ENCODE assay signal across 9 cellular contexts in the genomic region with DNA sequence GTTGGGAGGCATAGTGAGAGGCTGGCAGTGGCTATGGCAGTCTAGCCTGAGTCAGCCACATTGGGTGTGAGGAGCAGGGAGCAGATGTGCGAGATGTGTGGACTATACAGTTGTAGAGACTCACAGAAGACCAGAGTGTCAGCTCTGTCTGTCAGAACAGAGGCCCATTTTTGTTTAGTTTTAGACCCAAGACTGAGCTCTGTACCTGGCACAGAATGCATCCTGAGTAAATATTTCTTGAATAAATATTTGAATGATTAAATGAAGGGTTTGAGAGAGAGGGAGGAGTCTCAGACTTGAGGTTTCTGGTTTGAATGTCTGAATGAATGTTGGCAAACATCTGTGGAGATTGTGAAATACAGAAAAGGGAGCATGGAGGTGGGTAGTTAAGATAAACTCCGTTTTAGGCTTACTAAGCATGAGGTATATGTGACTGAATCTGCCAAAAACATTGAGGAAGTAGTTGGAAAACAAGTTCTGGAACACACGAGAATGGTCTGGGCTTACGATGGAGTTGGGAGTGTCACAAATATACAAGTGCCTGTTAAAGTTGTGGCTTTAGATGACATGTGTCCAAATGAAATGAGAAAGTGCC. TPM values are rescaled to one million over a fixed set of nuclear protein-coding genes. Genes with fewer than 3 reads are reported as not detected.
DNase-seq lines count a peak whose midpoint lies in the region; ATAC-seq, FAIRE-seq and TF ChIP-seq lines count a peak whose summit lies in the region.
"Had no signal": no experiment of that assay in that cellular context is flagged by ENCODE, and none has a peak within 500 bp of the region (broad histone marks: within the 10 kb centered on the region; RNA-seq: fewer than 3 reads in every experiment).

No MANE protein-coding gene starts in this region.

- FAIRE-seq in GM12878 (lab: Jason Lieb, UNC): no peak

- TF ChIP-seq RAD21 in GM12878 (IDR thresholded peaks at IDR 0.05; ENCODE audit: insufficient read depth, low read depth, low read length): no peak

- peaks cover 68% of the 10 kb centered on the region for H3K79me2 ChIP-seq in GM12878 (ENCODE audit: control insufficient read depth, insufficient read depth, low read length)

- CTCF ChIA-PET in GM12878 (lab: Yijun Ruan, JAX): interaction anchor here (0.7 to 1.6 kb wide), 4 partner anchors 22 to 324 kb away, joined by 3 to 4 read pairs (median 4); no protein-coding TSS in a partner anchor

- in situ Hi-C loops in GM12878 (cut with MboI): no loop called here

- TF ChIP-seq POLR2A in GM12878 (IDR thresholded peaks at IDR 0.05; ENCODE audit: low read depth, low read length): no peak

- peaks cover 4% of the 10 kb centered on the region; the same call in 1 of the 2 replicates for H4K20me1 ChIP-seq in GM12878 (ENCODE audit: control insufficient read depth, insufficient read depth)

- H3K4me3 ChIP-seq in AG09309 (ENCODE audit: control insufficient read depth, low read depth, low read length): no peak overlapping the region
- 0 out of 2 replicates have a peak overlapping the region, but pooled peaks have one; percentile 15 for H3K4me3 ChIP-seq in GM12878
- H3K4me3 ChIP-seq: heart left ventricle had no signal

- BruUV-seq in GM12878 (replicated peaks; lab: Mats Ljungman, UMichigan): no TSS peak

- no peak for TF ChIP-seq EP300 in GM12878 (IDR thresholded peaks at IDR 0.05; ENCODE audit: borderline replicate concordance in 1 of 2, control insufficient read depth in 1 of 2, low read depth in 2 of 2, low read length in 2 of 2)

- TF ChIP-seq CTCF in AG09309 (IDR thresholded peaks at IDR 0.05; ENCODE audit: control insufficient read depth, insufficient read depth, low read depth, low read length, missing control alignments) (no peak), GM12878 (IDR thresholded peaks at IDR 0.05 in 2 of 3, conservative IDR thresholded peaks at IDR 0.05 in 1 of 3; ENCODE audit: control insufficient read depth in 2 of 3, extremely low read depth in 1 of 3, insufficient read depth in 1 of 3, low read depth in 3 of 3, low read length in 3 of 3) (no peak)

- POLR2A ChIA-PET in GM12878 (lab: Charles Lee): interaction anchor here (1.5 kb wide), 1 partner anchor 24 kb away, joined by 3 read pairs; no protein-coding TSS in a partner anchor

- RAD21 ChIA-PET in GM12878 (lab: Charles Lee; ENCODE audit: unreplicated experiment): interaction anchor here (0.6 kb wide), 1 partner anchor 15 kb away, joined by 3 read pairs; no protein-coding TSS in a partner anchor

- WGBS in GM12878 (ENCODE audit: insufficient coverage, insufficient replicate concordance, low lambda C conversion rate, missing lambda C conversion rate): 50% methylated on average over 4 of the region's 4 CpGs

- no peak for ATAC-seq in GM12878

- H3K4me1 ChIP-seq in GM12878 (ENCODE audit: control insufficient read depth, insufficient read depth, low read length): no peaks in the 10 kb centered on the region

- H3K9ac ChIP-seq in GM12878 (ENCODE audit: control insufficient read depth, insufficient read depth, low read length): no peak overlapping the region

- intact Hi-C loops in GM12878 (cut with micrococcal nuclease; ENCODE audit: unreplicated experiment): no loop called here

- H3K36me3 ChIP-seq in GM12878 (ENCODE audit: control insufficient read depth in 2 of 2, insufficient read depth in 2 of 2, low read length in 1 of 2): peaks cover 0 to 12% of the 10 kb centered on the region in 2 experiments; a peak in 2 of 4 replicates

- DNase-seq in AG09309 (ENCODE audit: low read depth): peak; percentile 55
- peak; percentile 17 for DNase-seq in HuH-7 (ENCODE audit: low spot score)
- DNase-seq in GM12878 (ENCODE audit: low read depth, low spot score): no peak
- peak; percentile 38 for DNase-seq in medulla oblongata (ENCODE audit: extremely low spot score)
- no peak for DNase-seq in COR-L47 (lab: John Stamatoyannopoulos, UW)
- no peak for DNase-seq in stimulated activated CD4-positive, alpha-beta T cell treated with anti-CD3 and anti-CD28 coated beads, Interleukin-4, amount 100 ng/mL, for 24 hours
- no peak for DNase-seq in hippocampal formation (lab: John Stamatoyannopoulos, UW)
- no peak for DNase-seq in T-helper 2 cell

- H3K9me3 ChIP-seq in GM12878 (replicated peaks; ENCODE audit: control insufficient read depth, insufficient read depth, low read length): no peaks in the 10 kb centered on the region
- H3K9me3 ChIP-seq: heart left ventricle had no signal

- H2AFZ ChIP-seq in GM12878 (ENCODE audit: control insufficient read depth, low read depth, low read length): no peak overlapping the region

- H3K27me3 ChIP-seq in GM12878 (replicated peaks in 1 of 2; ENCODE audit: control insufficient read depth in 2 of 2, insufficient read depth in 2 of 2, low read length in 1 of 2): no peaks in the 10 kb centered on the region
- H3K27me3 ChIP-seq: heart left ventricle had no signal

- no peak overlapping the region for H3K27ac ChIP-seq in GM12878 (ENCODE audit: control insufficient read depth, insufficient read depth)

- H3K4me2 ChIP-seq in GM12878 (ENCODE audit: control insufficient read depth, insufficient read depth): 0 out of 2 replicates have a peak overlapping the region, but pooled peaks have one; percentile 7

- SMC1A ChIA-PET in GM12878 (lab: Charles Lee; ENCODE audit: uncharacterized antibody, unreplicated experiment): interaction anchor here (1.4 to 1.5 kb wide), 2 partner anchors 23 to 24 kb away, joined by 3 to 4 read pairs; a partner anchor contains a TSS

TF ChIP-seq in GM12878, 131 proteins besides CTCF, POLR2A, EP300 and RAD21 (continues in another document):
- TF ChIP-seq RFX5 (IDR thresholded peaks at IDR 0.05; ENCODE audit: low read depth, low read length) (no peak), SPI1 (IDR thresholded peaks at IDR 0.05; ENCODE audit: borderline replicate concordance, insufficient read depth, low read depth, low read length) (no peak), ZNF217 (IDR thresholded peaks at IDR 0.05) (no peak), NR2C1 (IDR thresholded peaks at IDR 0.05) (no peak), HDAC2 (IDR thresholded peaks at IDR 0.05) (no peak), ZNF24 (IDR thresholded peaks at IDR 0.05) (no peak), YBX1 (IDR thresholded peaks at IDR 0.05) (no peak)

RNA-seq across cellular contexts. Expression of a gene that starts 3.6 kb away (rescaled TPM):
- total RNA-seq in GM12878 (2013; cell fraction: nucleolus; rRNA removed): 61.1 and 62.2 TPM in 2 replicates
- total RNA-seq in GM12878 (2014; rRNA removed): 21.6 and 30.3 TPM in 2 replicates
- total RNA-seq in GM12878 (2014; rRNA removed; fragmentation: Illumina TruSeq; extraction: Trizol): 26.8 and 30.7 TPM in 2 replicates
- total RNA-seq in GM12878 (2021): 71.9 and 82.5 TPM in 2 replicates
- 18.5 TPM for polyA plus RNA-seq in GM12878 (2011; ENCODE audit: low read depth)
- polyA plus RNA-seq in GM12878 (2011; rRNA removed): 29.9 and 38.3 TPM in 2 replicates
- polyA plus RNA-seq in GM12878 (2011; cell fraction: cytosol; rRNA removed): 32.3 and 34.9 TPM in 2 replicates
- 32.4 and 38.1 TPM in 2 replicates for polyA plus RNA-seq in GM12878 (2011; cell fraction: nucleus; rRNA removed)
- 21.4 and 27.7 TPM in 2 replicates for polyA plus RNA-seq in GM12878 (2012)
- polyA plus RNA-seq in GM12878 (2014; fragmentation: Illumina TruSeq; extraction: Trizol): 68.0 and 68.4 TPM in 2 replicates
- 10 to 100 TPM; 15.1 to 20.8 TPM for polyA plus RNA-seq in GM12878 (2014; fragmentation: Nextera tagmentation; extraction: Ambion mirVana)
- 33.6 and 39.0 TPM in 2 replicates for polyA plus RNA-seq in GM12878 (2014; rRNA removed)
- polyA plus RNA-seq in GM12878 (2016; fragmentation: Nextera tagmentation; extraction: Ambion mirVana): 10 to 100 TPM; 72.2 to 79.2 TPM
- polyA minus RNA-seq in GM12878 (2011; rRNA and poly(A)+ RNA removed): 78.5 and 98.5 TPM in 2 replicates
- polyA minus RNA-seq in GM12878 (2011; cell fraction: cytosol; rRNA and poly(A)+ RNA removed): 19.8 and 27.0 TPM in 2 replicates
- 14.6 and 26.2 TPM in 2 replicates for polyA minus RNA-seq in GM12878 (2011; cell fraction: nucleus; rRNA and poly(A)+ RNA removed)

RNA-seq across cellular contexts. Expression of a gene that starts 23.5 kb away (rescaled TPM):
- 56.2 and 57.5 TPM in 2 replicates for total RNA-seq in GM12878 (2013; cell fraction: nucleolus; rRNA removed)
- total RNA-seq in GM12878 (2014; rRNA removed): 70.5 and 77.2 TPM in 2 replicates
- total RNA-seq in GM12878 (2014; rRNA removed; fragmentation: Illumina TruSeq; extraction: Trizol): 71.7 and 72.5 TPM in 2 replicates
- 80.1 and 80.2 TPM in 2 replicates for total RNA-seq in GM12878 (2021)
- polyA plus RNA-seq in GM12878 (2011; ENCODE audit: low read depth): 29.7 TPM
- polyA plus RNA-seq in GM12878 (2011; rRNA removed): 93.1 and 106 TPM in 2 replicates
- polyA plus RNA-seq in GM12878 (2011; cell fraction: cytosol; rRNA removed): 68.6 and 69.1 TPM in 2 replicates
- 46.4 and 48.7 TPM in 2 replicates for polyA plus RNA-seq in GM12878 (2011; cell fraction: nucleus; rRNA removed)
- polyA plus RNA-seq in GM12878 (2012): 31.3 and 32.9 TPM in 2 replicates
- polyA plus RNA-seq in GM12878 (2014; fragmentation: Illumina TruSeq; extraction: Trizol): 86.8 and 108 TPM in 2 replicates
- 10 to 100 TPM; 22.1 to 29.4 TPM for polyA plus RNA-seq in GM12878 (2014; fragmentation: Nextera tagmentation; extraction: Ambion mirVana)
- 67.1 and 74.2 TPM in 2 replicates for polyA plus RNA-seq in GM12878 (2014; rRNA removed)
- polyA plus RNA-seq in GM12878 (2016; fragmentation: Nextera tagmentation; extraction: Ambion mirVana): 10 to 100 TPM in 1 of 2 experiments, 1 to 10 TPM in 1; 7.6 to 80.8 TPM
- 78.1 and 111 TPM in 2 replicates for polyA minus RNA-seq in GM12878 (2011; rRNA and poly(A)+ RNA removed)
- 24.5 and 41.3 TPM in 2 replicates for polyA minus RNA-seq in GM12878 (2011; cell fraction: cytosol; rRNA and poly(A)+ RNA removed)
- polyA minus RNA-seq in GM12878 (2011; cell fraction: nucleus; rRNA and poly(A)+ RNA removed): 24.3 and 38.9 TPM in 2 replicates

Comparison
In these comparisons a context has a peak if more than half of its experiments do, and no peak if none do; other contexts are left out.
1. DNase-seq: peak in AG09309 (single experiment), HuH-7 (single experiment) and medulla oblongata (single experiment); none in GM12878 (single experiment), COR-L47 (single experiment), stimulated activated CD4-positive, alpha-beta T cell treated with anti-CD3 and anti-CD28 coated beads, Interleukin-4, amount 100 ng/mL, for 24 hours (single experiment), hippocampal formation (0 of 2) and T-helper 2 cell (0 of 5).